ENCODE assay signal across 1 cellular context in genomic region chr19:2507109-2507508, GRCh38.
TF ChIP-seq lines count a peak whose summit lies in the region.

No MANE protein-coding gene starts in this region.

TF ChIP-seq in K562, 482 proteins besides CTCF, POLR2A, EP300 and RAD21 (continued from another document and continues in another):
- TF ChIP-seq CHD4 (IDR thresholded peaks at IDR 0.05; ENCODE audit: insufficient read depth, insufficient replicate concordance, low read depth, low read length, poor library complexity, severe bottlenecking) = no peak
- TF ChIP-seq BRD9 (IDR thresholded peaks at IDR 0.05; ENCODE audit: low read depth, partially characterized antibody) = no peak
- TF ChIP-seq PREB (CRISPR knock-in tag; IDR thresholded peaks at IDR 0.05) = no peak
- no peak for TF ChIP-seq ZNF224 (CRISPR knock-in tag; IDR thresholded peaks at IDR 0.05)
- TF ChIP-seq ZNF197 (CRISPR knock-in tag; IDR thresholded peaks at IDR 0.05; ENCODE audit: low read depth) = no peak
- TF ChIP-seq, protein P1, sequence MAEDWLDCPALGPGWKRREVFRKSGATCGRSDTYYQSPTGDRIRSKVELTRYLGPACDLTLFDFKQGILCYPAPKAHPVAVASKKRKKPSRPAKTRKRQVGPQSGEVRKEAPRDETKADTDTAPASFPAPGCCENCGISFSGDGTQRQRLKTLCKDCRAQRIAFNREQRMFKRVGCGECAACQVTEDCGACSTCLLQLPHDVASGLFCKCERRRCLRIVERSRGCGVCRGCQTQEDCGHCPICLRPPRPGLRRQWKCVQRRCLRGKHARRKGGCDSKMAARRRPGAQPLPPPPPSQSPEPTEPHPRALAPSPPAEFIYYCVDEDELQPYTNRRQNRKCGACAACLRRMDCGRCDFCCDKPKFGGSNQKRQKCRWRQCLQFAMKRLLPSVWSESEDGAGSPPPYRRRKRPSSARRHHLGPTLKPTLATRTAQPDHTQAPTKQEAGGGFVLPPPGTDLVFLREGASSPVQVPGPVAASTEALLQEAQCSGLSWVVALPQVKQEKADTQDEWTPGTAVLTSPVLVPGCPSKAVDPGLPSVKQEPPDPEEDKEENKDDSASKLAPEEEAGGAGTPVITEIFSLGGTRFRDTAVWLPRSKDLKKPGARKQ (CRISPR knock-in tag; IDR thresholded peaks at IDR 0.05) = no peak
- no peak for TF ChIP-seq ZSCAN29 (IDR thresholded peaks at IDR 0.05)
- no peak for TF ChIP-seq ARID3A (IDR thresholded peaks at IDR 0.05; ENCODE audit: borderline replicate concordance, low read depth, low read length)
- peak; percentile 72 for TF ChIP-seq MEIS2 (IDR thresholded peaks at IDR 0.05; ENCODE audit: partially characterized antibody)
- peak; percentile 39; the same call in 1 of the 2 replicates for TF ChIP-seq SMARCE1 (IDR thresholded peaks at IDR 0.05)
- TF ChIP-seq HEY1 (CRISPR knock-in tag; IDR thresholded peaks at IDR 0.05; ENCODE audit: borderline replicate concordance) = no peak
- no peak for TF ChIP-seq CTCFL (IDR thresholded peaks at IDR 0.05; ENCODE audit: borderline replicate concordance, insufficient read depth, low read depth, low read length, poor library complexity, severe bottlenecking)
- TF ChIP-seq, protein P2, sequence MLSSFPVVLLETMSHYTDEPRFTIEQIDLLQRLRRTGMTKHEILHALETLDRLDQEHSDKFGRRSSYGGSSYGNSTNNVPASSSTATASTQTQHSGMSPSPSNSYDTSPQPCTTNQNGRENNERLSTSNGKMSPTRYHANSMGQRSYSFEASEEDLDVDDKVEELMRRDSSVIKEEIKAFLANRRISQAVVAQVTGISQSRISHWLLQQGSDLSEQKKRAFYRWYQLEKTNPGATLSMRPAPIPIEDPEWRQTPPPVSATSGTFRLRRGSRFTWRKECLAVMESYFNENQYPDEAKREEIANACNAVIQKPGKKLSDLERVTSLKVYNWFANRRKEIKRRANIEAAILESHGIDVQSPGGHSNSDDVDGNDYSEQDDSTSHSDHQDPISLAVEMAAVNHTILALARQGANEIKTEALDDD (IDR thresholded peaks at IDR 0.05) = no peak
- TF ChIP-seq U2AF2 (optimal IDR thresholded peaks at IDR 0.05; ENCODE audit: low read depth, low read length) = no peak
- TF ChIP-seq FOXK2 (conservative IDR thresholded peaks at IDR 0.05 in 1 of 2, IDR thresholded peaks at IDR 0.05 in 1 of 2; ENCODE audit: low read depth in 2 of 2) = peak; percentile 94 to 97
- TF ChIP-seq SMARCB1 (IDR thresholded peaks at IDR 0.05; ENCODE audit: insufficient read length, low read depth) = no peak
- TF ChIP-seq SRSF3 (IDR thresholded peaks at IDR 0.05; ENCODE audit: insufficient read depth, low read length) = no peak
- TF ChIP-seq MXI1 (IDR thresholded peaks at IDR 0.05; ENCODE audit: low read depth, low read length) = no peak
- TF ChIP-seq RBM34 (IDR thresholded peaks at IDR 0.05; ENCODE audit: borderline replicate concordance, insufficient read depth, low read length) = no peak
- TF ChIP-seq ETS1 (conservative IDR thresholded peaks at IDR 0.05; ENCODE audit: control insufficient read depth, low read depth, low read length) = no peak
- no peak for TF ChIP-seq POLR3G (IDR thresholded peaks at IDR 0.05; ENCODE audit: extremely low read depth, insufficient read length, insufficient replicate concordance)
- TF ChIP-seq OTX1 (CRISPR knock-in tag; IDR thresholded peaks at IDR 0.05) = no peak
- no peak for TF ChIP-seq SNRNP70 (optimal IDR thresholded peaks at IDR 0.05; ENCODE audit: low read depth, low read length)
- TF ChIP-seq CREM (IDR thresholded peaks at IDR 0.05; ENCODE audit: low read depth) = peak; percentile 66
- TF ChIP-seq GATA2 (CRISPR knock-in tag; IDR thresholded peaks at IDR 0.05) = no peak
- TF ChIP-seq RBM25 (IDR thresholded peaks at IDR 0.05; ENCODE audit: low read depth, low read length, severe bottlenecking) = no peak
- no peak for TF ChIP-seq RAD51 (IDR thresholded peaks at IDR 0.05; ENCODE audit: borderline replicate concordance, low read depth)
- no peak for TF ChIP-seq IRF1 (CRISPR knock-in tag; IDR thresholded peaks at IDR 0.05; ENCODE audit: borderline replicate concordance)
- no peak for TF ChIP-seq TCF7 (IDR thresholded peaks at IDR 0.05; ENCODE audit: borderline replicate concordance)
- no peak for TF ChIP-seq CBFA2T2 (conservative IDR thresholded peaks at IDR 0.05)
- no peak for TF ChIP-seq BACH1 (tag; IDR thresholded peaks at IDR 0.05)
- TF ChIP-seq, protein P3, sequence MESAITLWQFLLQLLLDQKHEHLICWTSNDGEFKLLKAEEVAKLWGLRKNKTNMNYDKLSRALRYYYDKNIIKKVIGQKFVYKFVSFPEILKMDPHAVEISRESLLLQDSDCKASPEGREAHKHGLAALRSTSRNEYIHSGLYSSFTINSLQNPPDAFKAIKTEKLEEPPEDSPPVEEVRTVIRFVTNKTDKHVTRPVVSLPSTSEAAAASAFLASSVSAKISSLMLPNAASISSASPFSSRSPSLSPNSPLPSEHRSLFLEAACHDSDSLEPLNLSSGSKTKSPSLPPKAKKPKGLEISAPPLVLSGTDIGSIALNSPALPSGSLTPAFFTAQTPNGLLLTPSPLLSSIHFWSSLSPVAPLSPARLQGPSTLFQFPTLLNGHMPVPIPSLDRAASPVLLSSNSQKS (CRISPR knock-in tag; IDR thresholded peaks at IDR 0.05) = no peak
- no peak for TF ChIP-seq YBX1 (IDR thresholded peaks at IDR 0.05)
- TF ChIP-seq ZNF785 (CRISPR knock-in tag; IDR thresholded peaks at IDR 0.05) = no peak
- no peak for TF ChIP-seq NCOA4 (IDR thresholded peaks at IDR 0.05; ENCODE audit: partially characterized antibody)
- TF ChIP-seq RERE (CRISPR knock-in tag; IDR thresholded peaks at IDR 0.05; ENCODE audit: borderline replicate concordance) = no peak
- peak; percentile 57 for TF ChIP-seq SOX6 (IDR thresholded peaks at IDR 0.05)
- TF ChIP-seq NRF1 (conservative IDR thresholded peaks at IDR 0.05 in 1 of 2, IDR thresholded peaks at IDR 0.05 in 1 of 2) = 0 out of 4 replicates have a peak, but pooled peaks of 1 of the 2 experiments have one; percentile 20
- no peak for TF ChIP-seq KLF6 (CRISPR knock-in tag; IDR thresholded peaks at IDR 0.05; ENCODE audit: borderline replicate concordance)
- TF ChIP-seq FOXM1 (IDR thresholded peaks at IDR 0.05; ENCODE audit: low read depth) = no peak
- no peak for TF ChIP-seq FOXM1 (CRISPR knock-in tag; IDR thresholded peaks at IDR 0.05; ENCODE audit: low read depth)
- TF ChIP-seq PHTF2 (CRISPR knock-in tag; IDR thresholded peaks at IDR 0.05) = no peak
- TF ChIP-seq RFX5 (IDR thresholded peaks at IDR 0.05; ENCODE audit: low read depth, low read length) = no peak
- TF ChIP-seq ZNF408 (CRISPR knock-in tag; IDR thresholded peaks at IDR 0.05; ENCODE audit: low read depth) = no peak
- peak; percentile 66; the same call in 1 of the 2 replicates for TF ChIP-seq ELF1 (tag; IDR thresholded peaks at IDR 0.05)
- no peak for TF ChIP-seq KLF1 (tag; IDR thresholded peaks at IDR 0.05)
- TF ChIP-seq POLR2AphosphoS2 (IDR thresholded peaks at IDR 0.05; ENCODE audit: low read length) = no peak
- no peak for TF ChIP-seq TAL1 (IDR thresholded peaks at IDR 0.05)
- TF ChIP-seq ERF (CRISPR knock-in tag; IDR thresholded peaks at IDR 0.05) = no peak
- no peak for TF ChIP-seq ZNF695 (CRISPR knock-in tag; IDR thresholded peaks at IDR 0.05)
- no peak for TF ChIP-seq RBM15 (IDR thresholded peaks at IDR 0.05; ENCODE audit: insufficient read depth, low read length)
- TF ChIP-seq MTA1 (IDR thresholded peaks at IDR 0.05; ENCODE audit: borderline replicate concordance) = no peak; the same call in 1 of the 2 replicates
- no peak for TF ChIP-seq NR3C1 (CRISPR knock-in tag; IDR thresholded peaks at IDR 0.05)
- TF ChIP-seq SMARCA5 (IDR thresholded peaks at IDR 0.05) = no peak
- TF ChIP-seq TEAD4 (IDR thresholded peaks at IDR 0.05; ENCODE audit: low read length) = no peak
- no peak for TF ChIP-seq TEAD4 (CRISPR knock-in tag; IDR thresholded peaks at IDR 0.05; ENCODE audit: borderline replicate concordance)
- TF ChIP-seq ZNF174 (CRISPR knock-in tag; IDR thresholded peaks at IDR 0.05) = no peak
- no peak for TF ChIP-seq CCAR2 (IDR thresholded peaks at IDR 0.05; ENCODE audit: low read depth, low read length)
- TF ChIP-seq POU5F1 (IDR thresholded peaks at IDR 0.05; ENCODE audit: borderline replicate concordance, low read depth, low read length, partially characterized antibody) = no peak
- TF ChIP-seq STAG1 (CRISPR knock-in tag; IDR thresholded peaks at IDR 0.05; ENCODE audit: borderline replicate concordance) = no peak
- peak; percentile 57 for TF ChIP-seq CXXC5 (CRISPR knock-in tag; IDR thresholded peaks at IDR 0.05)
